1 cellular context compared by ENCODE assay signal in genomic region chr10:97479939-97480338, GRCh38.
A peak's percentile ranks its signal among the peaks of the same experiment; 100 is the strongest.
TF ChIP-seq lines count a peak whose summit lies in the region.

No MANE protein-coding gene starts in this region.

TF ChIP-seq in GM12878, 131 proteins besides CTCF, POLR2A, EP300 and RAD21:
- no peak for TF ChIP-seq MEF2B (IDR thresholded peaks at IDR 0.05; ENCODE audit: partially characterized antibody, poor library complexity, severe bottlenecking)
- no peak for TF ChIP-seq CREB1 (IDR thresholded peaks at IDR 0.05; ENCODE audit: low read depth)
- no peak for TF ChIP-seq USF2 (IDR thresholded peaks at IDR 0.05; ENCODE audit: borderline replicate concordance, low read depth, low read length)
- TF ChIP-seq YY1 (IDR thresholded peaks at IDR 0.05; ENCODE audit: low read depth, low read length): peak; percentile 40; the same call in 1 of the 2 replicates
- TF ChIP-seq PKNOX1 (IDR thresholded peaks at IDR 0.05): peak; percentile 44
